ENCODE assay signal across 1 cellular context in the genomic region with DNA sequence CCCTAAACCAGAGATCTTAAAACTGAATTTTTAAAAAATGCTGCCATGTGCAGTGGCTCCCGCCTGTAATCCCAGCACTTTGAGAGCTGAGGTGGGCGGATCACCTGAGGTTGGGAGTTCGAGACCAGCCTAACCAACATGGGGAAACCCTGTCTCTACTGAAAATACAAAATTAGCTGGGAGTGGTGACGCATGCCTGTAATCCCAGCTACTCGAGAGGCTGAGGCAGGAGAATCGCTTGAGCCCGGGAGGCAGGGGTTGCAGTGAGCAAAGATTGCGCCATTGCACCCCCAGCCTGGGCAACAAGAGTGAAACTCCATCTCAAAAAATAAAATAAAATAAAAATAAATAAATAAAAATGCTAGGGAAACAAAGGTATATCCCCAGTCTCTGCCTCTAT. TPM values are rescaled to one million over a fixed set of nuclear protein-coding genes. Genes with fewer than 3 reads are reported as not detected.
"Had no signal": no experiment of that assay in that cellular context is flagged by ENCODE, and none has a peak within 500 bp of the region (broad histone marks: within the 10 kb centered on the region; RNA-seq: fewer than 3 reads in every experiment).

No MANE protein-coding gene starts in this region.

RNA-seq across cellular contexts. Expression of a gene that starts 43.6 kb away (rescaled TPM):
- total RNA-seq: GM23248 had no signal
